Comparison of ENCODE assay signal across 11 cellular contexts in the genomic region with DNA sequence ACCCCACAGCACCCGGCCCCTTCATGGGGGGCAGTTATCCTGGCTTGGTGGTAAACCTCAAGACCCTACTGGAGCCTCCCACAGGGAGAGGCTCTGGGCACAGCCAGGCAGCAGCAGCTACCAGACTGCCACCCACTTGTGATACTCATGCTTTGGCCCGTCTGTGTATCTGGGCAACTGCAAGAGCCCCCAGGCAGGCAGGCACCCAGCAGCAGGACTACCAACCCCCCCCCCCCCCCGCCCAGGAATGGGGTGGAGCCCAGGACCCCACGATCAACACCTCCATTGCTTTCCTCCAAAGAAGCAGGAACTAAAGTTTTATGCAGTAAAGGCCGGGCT. TPM values are rescaled to one million over a fixed set of nuclear protein-coding genes. Genes with fewer than 3 reads are reported as not detected.
A peak's percentile ranks its signal among the peaks of the same experiment; 100 is the strongest.
DNase-seq lines count a peak whose midpoint lies in the region; TF ChIP-seq lines count a peak whose summit lies in the region.
"Had no signal": no experiment of that assay in that cellular context is flagged by ENCODE, and none has a peak within 500 bp of the region (broad histone marks: within the 10 kb centered on the region; RNA-seq: fewer than 3 reads in every experiment).

No MANE protein-coding gene starts in this region.

- DNase-seq in CMK (ENCODE audit: low read depth) (peak; percentile 70), NAMALWA (ENCODE audit: low spot score) (peak; percentile 58), colonic mucosa (no peak), SHP77 treated with DMSO at 0.1 percent for 48 hours (lab: John Stamatoyannopoulos, UW) (no peak), NCI-H2107 (lab: John Stamatoyannopoulos, UW) (no peak), NCI-H69 (lab: John Stamatoyannopoulos, UW) (no peak)
- DNase-seq in activated CD4-positive, CD25-positive, alpha-beta regulatory T cell (lab: John Stamatoyannopoulos, UW): no peak
- DNase-seq: foreskin keratinocyte, NCI-H526 treated with DMSO at 0.1 percent for 48 hours had no signal

- no peaks in the 10 kb centered on the region for H3K27me3 ChIP-seq in colonic mucosa
- H3K27me3 ChIP-seq in rectal smooth muscle tissue (ENCODE audit: control insufficient read depth, insufficient read depth, low read length): no peaks in the 10 kb centered on the region

- intact Hi-C loops in colonic mucosa (cut with DNase I): no loop called here

- peak overlapping the region; percentile 62 for H3K27ac ChIP-seq in colonic mucosa
- H3K27ac ChIP-seq in rectal smooth muscle tissue (ENCODE audit: low read depth, low read length): peak overlapping the region; percentile 70
- H3K27ac ChIP-seq: foreskin keratinocyte had no signal

- TF ChIP-seq CTCF in colonic mucosa (IDR thresholded peaks at IDR 0.05): no peak

- H3K4me1 ChIP-seq in colonic mucosa (peaks cover 16% of the 10 kb centered on the region), rectal smooth muscle tissue (ENCODE audit: control insufficient read depth, insufficient read depth, low read length) (peaks cover 10% of the 10 kb centered on the region)
- H3K4me1 ChIP-seq: foreskin keratinocyte had no signal

- H3K4me3 ChIP-seq in colonic mucosa: no peak overlapping the region
- H3K4me3 ChIP-seq in rectal smooth muscle tissue (ENCODE audit: low read length): no peak overlapping the region

- H3K9ac ChIP-seq in colonic mucosa (ENCODE audit: low read depth in 2 of 2, low read length in 2 of 2): peak overlapping the region in 1 of 2 donors; percentile 28
- H3K9ac ChIP-seq in rectal smooth muscle tissue (ENCODE audit: low read length): peak overlapping the region; percentile 11

- no peaks in the 10 kb centered on the region for H3K9me3 ChIP-seq in colonic mucosa

- H3K36me3 ChIP-seq in colonic mucosa (no peaks in the 10 kb centered on the region), rectal smooth muscle tissue (ENCODE audit: control insufficient read depth, insufficient read depth, low read length) (peaks cover 4% of the 10 kb centered on the region)

RNA-seq across cellular contexts. Expression of a gene that starts 0.9 kb away (rescaled TPM):
- 1 to 10 TPM; 3.6 to 4.5 TPM for total RNA-seq in colonic mucosa
- total RNA-seq: myocyte had no signal

RNA-seq across cellular contexts. Expression of a gene that starts 13.0 kb away (rescaled TPM):
- total RNA-seq in colonic mucosa: 10 to 100 TPM; 17.5 to 40.1 TPM

RNA-seq across cellular contexts. Expression of a gene that starts 14.5 kb away (rescaled TPM):
- 100 to 1,000 TPM in 1 of 2 donors, 10 to 100 TPM in 1; 56.7 to 119 TPM for total RNA-seq in colonic mucosa

RNA-seq across cellular contexts. Expression of a gene that starts 46.6 kb away (rescaled TPM):
- total RNA-seq in colonic mucosa: 10 to 100 TPM; 51.0 to 78.2 TPM

RNA-seq across cellular contexts. Expression of a gene that starts 46.7 kb away (rescaled TPM):
- total RNA-seq in colonic mucosa: 100 to 1,000 TPM in 1 of 2 donors, 10 to 100 TPM in 1; 83.4 to 116 TPM

Comparison
In these comparisons a context has a peak if more than half of its experiments do, and no peak if none do; other contexts are left out.
1. DNase-seq: peak in CMK (single experiment) and NAMALWA (single experiment); none in colonic mucosa (single experiment), activated CD4-positive, CD25-positive, alpha-beta regulatory T cell (0 of 4), SHP77 treated with DMSO at 0.1 percent for 48 hours (single experiment), NCI-H2107 (single experiment) and NCI-H69 (single experiment).